Comparison of ENCODE assay signal across 32 cellular contexts in the genomic region with DNA sequence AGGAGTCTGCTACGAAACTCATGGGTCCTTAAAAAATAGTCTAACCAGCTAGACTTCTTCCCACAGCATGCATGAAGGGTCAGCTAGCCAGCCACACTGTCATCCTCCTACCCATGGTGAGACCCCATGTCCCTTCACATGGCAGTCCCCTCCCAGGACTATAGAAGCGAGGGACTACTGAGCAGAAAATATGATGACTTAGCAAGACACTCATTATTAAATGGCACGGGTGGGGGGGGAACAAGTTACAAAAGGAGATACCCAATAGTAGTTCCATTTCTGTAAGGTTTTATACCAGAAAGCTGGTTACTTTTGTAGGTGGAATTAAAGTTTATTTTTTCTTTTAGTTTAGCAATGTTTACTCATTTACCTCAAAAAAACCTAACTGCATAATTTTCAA. TPM values are rescaled to one million over a fixed set of nuclear protein-coding genes. Genes with fewer than 3 reads are reported as not detected.
"Had no signal": no experiment of that assay in that cellular context is flagged by ENCODE, and none has a peak within 500 bp of the region (broad histone marks: within the 10 kb centered on the region; RNA-seq: fewer than 3 reads in every experiment).

No MANE protein-coding gene starts in this region.

- ATAC-seq: left colon; left lung; lower lobe of right lung; naive thymus-derived CD8-positive, alpha-beta T cell; sciatic nerve; stimulated activated naive B cell treated with anti-CD40 and anti-IgM and Interleukin-4, amounts not matched to agents 10 μg/mL and 1 μg/mL and 100 μg/mL, for 72 hours; stimulated activated naive CD8-positive, alpha-beta T cell treated with anti-CD3 and anti-CD28 coated beads, Interleukin-15, Interleukin-2, amounts not matched to agents 100 U/mL and 50 U/mL, for 24 hours; upper lobe of right lung had no signal

- FAIRE-seq: islet of Langerhans, kidney, urothelium cell line had no signal

- H3K27ac ChIP-seq: left lung, lower lobe of right lung, neutrophil, ovary, right atrium auricular region, skin epidermis, stomach, testis, thyroid gland, transverse colon, upper lobe of right lung had no signal

- DNase-seq: hypothalamus; immature natural killer cell; kidney; left colon; left lung; lower lobe of right lung; mammary epithelial cell; mesenchymal stem cell; naive thymus-derived CD8-positive, alpha-beta T cell; occipital lobe; ovary; stimulated activated CD4-positive, alpha-beta T cell treated with anti-CD3 and anti-CD28 coated beads, Interleukin-12 subunit alpha, Interleukin-12 subunit beta, amount 100 ng/mL, for 4 hours; stimulated activated CD4-positive, alpha-beta T cell treated with anti-CD3 and anti-CD28 coated beads, Interleukin-15, amount 100 ng/mL, for 24 hours; stimulated activated CD4-positive, alpha-beta T cell treated with anti-CD3 and anti-CD28 coated beads, Interleukin-2, amount 100 ng/mL, for 24 hours; stimulated activated CD4-positive, alpha-beta T cell treated with anti-CD3 and anti-CD28 coated beads, Interleukin-4, amount 100 ng/mL, for 1 hour; stimulated activated naive B cell treated with anti-CD40 and anti-IgM and Interleukin-4, amounts not matched to agents 10 μg/mL and 1 μg/mL and 100 μg/mL, for 72 hours; stimulated activated naive CD8-positive, alpha-beta T cell treated with anti-CD3 and anti-CD28 coated beads, Interleukin-15, Interleukin-2, amounts not matched to agents 100 U/mL and 50 U/mL, for 24 hours; stomach; testis; thyroid gland; transverse colon; upper lobe of right lung had no signal

- H3K36me3 ChIP-seq: left lung, lower lobe of right lung, neutrophil, ovary, right atrium auricular region, stomach, thyroid gland, transverse colon, upper lobe of right lung had no signal

- H3K4me3 Mint-ChIP-seq: immature natural killer cell; naive thymus-derived CD8-positive, alpha-beta T cell; nephron; neural crest cell; stimulated activated naive B cell treated with anti-CD40 and anti-IgM and Interleukin-4, amounts not matched to agents 10 μg/mL and 1 μg/mL and 100 μg/mL, for 72 hours had no signal

- H3K4me1 ChIP-seq: left lung, lower lobe of right lung, right atrium auricular region, stomach, testis, thyroid gland, transverse colon, upper lobe of right lung had no signal

- H3K27ac Mint-ChIP-seq: immature natural killer cell; naive thymus-derived CD8-positive, alpha-beta T cell; nephron; progenitor cell of endocrine pancreas; stimulated activated naive B cell treated with anti-CD40 and anti-IgM and Interleukin-4, amounts not matched to agents 10 μg/mL and 1 μg/mL and 100 μg/mL, for 72 hours had no signal

- H3K9me3 ChIP-seq: neutrophil, ovary, testis, thyroid gland had no signal

- H3K4me1 Mint-ChIP-seq: immature natural killer cell; naive thymus-derived CD8-positive, alpha-beta T cell; neural crest cell; stimulated activated naive B cell treated with anti-CD40 and anti-IgM and Interleukin-4, amounts not matched to agents 10 μg/mL and 1 μg/mL and 100 μg/mL, for 72 hours had no signal

- H3K27me3 ChIP-seq: left lung, neutrophil, ovary, right atrium auricular region, stomach, testis, thyroid gland, transverse colon, upper lobe of right lung had no signal

- H3K36me3 Mint-ChIP-seq: stimulated activated naive B cell treated with anti-CD40 and anti-IgM and Interleukin-4, amounts not matched to agents 10 μg/mL and 1 μg/mL and 100 μg/mL, for 72 hours had no signal

- H3K4me3 ChIP-seq: left lung, lower lobe of right lung, ovary, right atrium auricular region, skin epidermis, stomach, testis, thyroid gland, transverse colon, upper lobe of right lung had no signal

RNA-seq across cellular contexts. Expression of a gene that starts 31.5 kb away (rescaled TPM):
- total RNA-seq: lower lobe of right lung, mammary epithelial cell, pulmonary artery endothelial cell, upper lobe of right lung had no signal
- polyA plus RNA-seq: immature natural killer cell; naive thymus-derived CD8-positive, alpha-beta T cell had no signal
